ENCODE assay signal across 1 cellular context in genomic region chr21:38965910-38966504, GRCh38.
TF ChIP-seq lines count a peak whose summit lies in the region.

No MANE protein-coding gene starts in this region.

TF ChIP-seq in K562, 482 proteins besides CTCF, POLR2A, EP300 and RAD21 (continued from another document and continues in another):
- TF ChIP-seq GTF3C2 (IDR thresholded peaks at IDR 0.05; ENCODE audit: borderline replicate concordance, extremely low read depth, insufficient read length) (no peak), SAFB (IDR thresholded peaks at IDR 0.05; ENCODE audit: borderline replicate concordance, low read depth, low read length) (no peak), CXXC5 (CRISPR knock-in tag; IDR thresholded peaks at IDR 0.05) (peak; percentile 62), ZSCAN29 (IDR thresholded peaks at IDR 0.05) (no peak), POLR2AphosphoS5 (IDR thresholded peaks at IDR 0.05; ENCODE audit: control insufficient read depth, insufficient read depth, low read depth, low read length) (no peak), CCAR2 (IDR thresholded peaks at IDR 0.05; ENCODE audit: low read depth, low read length) (no peak), MLX (CRISPR knock-in tag; conservative IDR thresholded peaks at IDR 0.05) (no peak), RFX7 (CRISPR knock-in tag; IDR thresholded peaks at IDR 0.05) (no peak), SP1 (CRISPR knock-in tag; IDR thresholded peaks at IDR 0.05) (no peak), PPARD (CRISPR knock-in tag; IDR thresholded peaks at IDR 0.05) (no peak), CREB1 (IDR thresholded peaks at IDR 0.05) (no peak), CREB1 (CRISPR knock-in tag; IDR thresholded peaks at IDR 0.05) (no peak), ZNF134 (CRISPR knock-in tag; conservative IDR thresholded peaks at IDR 0.05) (no peak), TFAM (CRISPR knock-in tag; conservative IDR thresholded peaks at IDR 0.05) (no peak), POLR2H (tag; IDR thresholded peaks at IDR 0.05; ENCODE audit: low read depth) (peak; percentile 76), SMAD2 (IDR thresholded peaks at IDR 0.05; ENCODE audit: low read depth, low read length) (no peak), SMAD4 (CRISPR knock-in tag; conservative IDR thresholded peaks at IDR 0.05) (no peak), MEF2D (tag; conservative IDR thresholded peaks at IDR 0.05; ENCODE audit: low read depth) (no peak), CEBPG (CRISPR knock-in tag; IDR thresholded peaks at IDR 0.05) (no peak; the same call in 1 of the 2 replicates), CEBPG (tag; conservative IDR thresholded peaks at IDR 0.05 in 1 of 2, IDR thresholded peaks at IDR 0.05 in 1 of 2) (no peak; a peak in 1 of 4 replicates), MECOM (CRISPR knock-in tag; IDR thresholded peaks at IDR 0.05) (no peak), REST (CRISPR knock-in tag; IDR thresholded peaks at IDR 0.05; ENCODE audit: low read depth) (no peak), BMI1 (IDR thresholded peaks at IDR 0.05; ENCODE audit: low read length) (no peak), PHB (CRISPR knock-in tag; IDR thresholded peaks at IDR 0.05) (no peak), KDM1A (IDR thresholded peaks at IDR 0.05) (no peak), CHCHD3 (CRISPR knock-in tag; IDR thresholded peaks at IDR 0.05) (no peak), TAF1 (IDR thresholded peaks at IDR 0.05; ENCODE audit: control insufficient read depth, extremely low read depth, insufficient read depth, low read length, severe bottlenecking) (no peak), CBX5 (IDR thresholded peaks at IDR 0.05; ENCODE audit: borderline replicate concordance, low read depth) (no peak), FOXK1 (CRISPR knock-in tag; IDR thresholded peaks at IDR 0.05; ENCODE audit: borderline replicate concordance) (no peak), USF1 (CRISPR knock-in tag; IDR thresholded peaks at IDR 0.05) (peak; percentile 98), FOXJ2 (tag; IDR thresholded peaks at IDR 0.05) (no peak), CHD2 (IDR thresholded peaks at IDR 0.05; ENCODE audit: low read depth, low read length) (0 out of 2 replicates have a peak, but pooled peaks have one; percentile 33), GMEB1 (CRISPR knock-in tag; IDR thresholded peaks at IDR 0.05) (no peak), ARID1B (IDR thresholded peaks at IDR 0.05) (no peak), NFYB (IDR thresholded peaks at IDR 0.05; ENCODE audit: extremely low read depth, insufficient read length) (peak; percentile 99), PTTG1 (tag; IDR thresholded peaks at IDR 0.05; ENCODE audit: low read depth) (no peak), THRB (CRISPR knock-in tag; conservative IDR thresholded peaks at IDR 0.05) (no peak), CHD7 (IDR thresholded peaks at IDR 0.05; ENCODE audit: low read depth, low read length) (no peak)
